In the genomic region with DNA sequence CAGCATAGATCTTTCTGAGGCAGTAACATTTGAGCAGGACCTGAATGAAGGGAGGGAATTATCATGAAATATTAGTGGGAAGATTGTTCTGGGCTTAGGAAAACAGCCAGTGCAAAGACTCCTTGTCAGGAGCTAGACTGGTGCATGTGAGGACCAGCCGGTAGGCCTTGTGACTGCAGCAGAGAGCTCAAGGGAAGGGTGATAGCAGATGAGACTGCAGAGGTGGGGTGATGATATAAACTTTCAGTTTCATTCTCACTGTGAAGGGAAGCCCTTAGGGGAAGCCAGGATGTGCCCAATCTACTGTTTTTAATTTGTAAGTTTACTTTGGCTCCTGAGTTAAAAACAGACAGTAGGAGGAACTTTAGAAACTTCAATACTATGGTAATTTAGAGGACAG, we compare ENCODE assay signal across 8 cellular contexts. TPM values are rescaled to one million over a fixed set of nuclear protein-coding genes. Genes with fewer than 3 reads are reported as not detected.
DNase-seq lines count a peak whose midpoint lies in the region; ATAC-seq and TF ChIP-seq lines count a peak whose summit lies in the region.

No MANE protein-coding gene starts in this region.

- no peaks in the 10 kb centered on the region for H3K36me3 Mint-ChIP-seq in CD4-positive, CD25-positive, alpha-beta regulatory T cell

- peak in 2 of 3 donors; percentile 63 to 92 for DNase-seq in CD4-positive, CD25-positive, alpha-beta regulatory T cell
- DNase-seq in Jurkat, Clone E6-1 (ENCODE audit: low read depth, low spot score), result peak; percentile 73
- DNase-seq in activated T-cell treated with anti-CD3 and anti-CD28 coated beads for 48 hours (ENCODE audit: low read depth), result peak; percentile 25
- DNase-seq in hepatocyte (ENCODE audit: low spot score), result peak; percentile 16
- peak; percentile 17 to 37 for DNase-seq in stimulated activated CD8-positive, alpha-beta memory T cell treated with anti-CD3 and anti-CD28 coated beads, Interleukin-7, amount 100 ng/mL, for 4 hours (ENCODE audit: low read depth in 2 of 2)
- DNase-seq in DMS153 treated with DMSO at 0.1 percent for 48 hours (lab: John Stamatoyannopoulos, UW; ENCODE audit: unreplicated experiment), result no peak
- no peak for DNase-seq in thyroid gland

- no peaks in the 10 kb centered on the region for H3K36me3 ChIP-seq in CD4-positive, CD25-positive, alpha-beta regulatory T cell (ENCODE audit: control insufficient read depth, insufficient read depth, low read length)
- H3K36me3 ChIP-seq in hepatocyte (replicated peaks; ENCODE audit: insufficient read depth, low read depth) (no peaks in the 10 kb centered on the region), thyroid gland (no peaks in the 10 kb centered on the region)

- TF ChIP-seq CTCF in hepatocyte (IDR thresholded peaks at IDR 0.05; ENCODE audit: poor library complexity) (no peak), thyroid gland (IDR thresholded peaks at IDR 0.05) (no peak)

- H3K79me2 ChIP-seq in hepatocyte, result no peaks in the 10 kb centered on the region

- peaks cover 30% of the 10 kb centered on the region for H3K4me1 ChIP-seq in CD4-positive, CD25-positive, alpha-beta regulatory T cell (ENCODE audit: control insufficient read depth, insufficient read depth, low read length, poor library complexity, severe bottlenecking)
- peaks cover 20% of the 10 kb centered on the region for H3K4me1 ChIP-seq in hepatocyte (ENCODE audit: insufficient read depth)
- peaks cover 10 to 23% of the 10 kb centered on the region in 2 donors for H3K4me1 ChIP-seq in thyroid gland

- intact Hi-C loops in thyroid gland (cut with DNase I), result no loop called here

- peak overlapping the region; percentile 71 for H3K27ac ChIP-seq in CD4-positive, CD25-positive, alpha-beta regulatory T cell (ENCODE audit: insufficient read depth, low read length, poor library complexity, severe bottlenecking)
- H3K27ac ChIP-seq in hepatocyte, result peak overlapping the region; percentile 69
- H3K27ac ChIP-seq in thyroid gland, result no peak overlapping the region

- WGBS in hepatocyte (ENCODE audit: low lambda C conversion rate, missing lambda C conversion rate), result 58% methylated on average over 1 of the region's 1 CpG
- WGBS in thyroid gland, 2 donors, result 48 to 57% methylated on average over 1 of the region's 1 CpG

- H3K4me2 ChIP-seq in hepatocyte, result peak overlapping the region; percentile 39

- peaks cover 27 to 38% (median 28%) of the 10 kb centered on the region in 4 donors for H3K4me1 Mint-ChIP-seq in CD4-positive, CD25-positive, alpha-beta regulatory T cell

- no peaks in the 10 kb centered on the region for H3K9me3 ChIP-seq in CD4-positive, CD25-positive, alpha-beta regulatory T cell (ENCODE audit: control insufficient read depth in 2 of 2, low read length in 2 of 2)
- H3K9me3 ChIP-seq in hepatocyte (ENCODE audit: low read depth) (no peaks in the 10 kb centered on the region), thyroid gland (no peaks in the 10 kb centered on the region)

- no peak for TF ChIP-seq POLR2A in thyroid gland (IDR thresholded peaks at IDR 0.05)

- H2AFZ ChIP-seq in hepatocyte, result peak overlapping the region; percentile 17

- H4K20me1 ChIP-seq in hepatocyte (ENCODE audit: insufficient read depth, poor library complexity, severe bottlenecking), result no peaks in the 10 kb centered on the region

- no peaks in the 10 kb centered on the region for H3K9me2 ChIP-seq in hepatocyte (replicated peaks; ENCODE audit: insufficient read depth)

- peak; percentile 99 for ATAC-seq in CD4-positive, CD25-positive, alpha-beta regulatory T cell (ENCODE audit: low read depth in 2 of 2)
- ATAC-seq in GM21390 (IDR thresholded peaks at IDR 0.05; ENCODE audit: unreplicated experiment), result peak; percentile 96

- H3K4me3 Mint-ChIP-seq in CD4-positive, CD25-positive, alpha-beta regulatory T cell, result peak overlapping the region; percentile 53 to 84 (median 76)

- no peaks in the 10 kb centered on the region for H3K27me3 ChIP-seq in CD4-positive, CD25-positive, alpha-beta regulatory T cell (ENCODE audit: control insufficient read depth, insufficient read depth, low read length)
- H3K27me3 ChIP-seq in hepatocyte (no peaks in the 10 kb centered on the region), thyroid gland (no peaks in the 10 kb centered on the region)

- peak overlapping the region; percentile 80 for H3K4me3 ChIP-seq in CD4-positive, CD25-positive, alpha-beta regulatory T cell (ENCODE audit: low read depth, low read length)
- no peak overlapping the region for H3K4me3 ChIP-seq in Jurkat, Clone E6-1 (ENCODE audit: low read length)
- H3K4me3 ChIP-seq in hepatocyte (no peak overlapping the region), thyroid gland (replicated peaks in 1 of 3) (no peak overlapping the region)

- peaks cover 7% of the 10 kb centered on the region for H3K27me3 Mint-ChIP-seq in CD4-positive, CD25-positive, alpha-beta regulatory T cell

- no peaks in the 10 kb centered on the region for H3K9me3 Mint-ChIP-seq in CD4-positive, CD25-positive, alpha-beta regulatory T cell

- H3K27ac Mint-ChIP-seq in CD4-positive, CD25-positive, alpha-beta regulatory T cell, result peak overlapping the region; percentile 84 to 99 (median 96)

RNA-seq across cellular contexts. Expression of a gene that starts 12.4 kb away (rescaled TPM):
- not detected for total RNA-seq in CD4-positive, CD25-positive, alpha-beta regulatory T cell
- not detected for polyA plus RNA-seq in CD4-positive, CD25-positive, alpha-beta regulatory T cell
- polyA plus RNA-seq in Jurkat, Clone E6-1 (2012; ENCODE audit: insufficient read depth, insufficient read length), result not detected
- total RNA-seq in hepatocyte (not detected in 2 replicates), thyroid gland (not detected)
- not detected in 2 replicates for polyA plus RNA-seq in hepatocyte

RNA-seq across cellular contexts. Expression of a gene that starts 15.4 kb away (rescaled TPM):
- not detected for total RNA-seq in CD4-positive, CD25-positive, alpha-beta regulatory T cell
- under 1 TPM in 2 of 4 donors, not detected in 2; 0.17 to 0.71 TPM for polyA plus RNA-seq in CD4-positive, CD25-positive, alpha-beta regulatory T cell
- polyA plus RNA-seq in Jurkat, Clone E6-1 (2012; ENCODE audit: insufficient read depth, insufficient read length), result 0.82 TPM
- total RNA-seq in hepatocyte, result not detected in 2 replicates
- not detected in 2 replicates for polyA plus RNA-seq in hepatocyte
- total RNA-seq in thyroid gland, result not detected

Comparison
In these comparisons a context has a peak if more than half of its experiments do, and no peak if none do; other contexts are left out.
1. DNase-seq: peak in CD4-positive, CD25-positive, alpha-beta regulatory T cell (2 of 3), Jurkat, Clone E6-1 (single experiment), activated T-cell treated with anti-CD3 and anti-CD28 coated beads for 48 hours (single experiment), hepatocyte (single experiment) and stimulated activated CD8-positive, alpha-beta memory T cell treated with anti-CD3 and anti-CD28 coated beads, Interleukin-7, amount 100 ng/mL, for 4 hours (2 of 2); none in DMS153 treated with DMSO at 0.1 percent for 48 hours (single experiment) and thyroid gland (0 of 2).
2. H3K27ac ChIP-seq: peak in CD4-positive, CD25-positive, alpha-beta regulatory T cell (single experiment) and hepatocyte (single experiment); none in thyroid gland (0 of 3).